ENCODE assay signal across 8 cellular contexts in the genomic region with DNA sequence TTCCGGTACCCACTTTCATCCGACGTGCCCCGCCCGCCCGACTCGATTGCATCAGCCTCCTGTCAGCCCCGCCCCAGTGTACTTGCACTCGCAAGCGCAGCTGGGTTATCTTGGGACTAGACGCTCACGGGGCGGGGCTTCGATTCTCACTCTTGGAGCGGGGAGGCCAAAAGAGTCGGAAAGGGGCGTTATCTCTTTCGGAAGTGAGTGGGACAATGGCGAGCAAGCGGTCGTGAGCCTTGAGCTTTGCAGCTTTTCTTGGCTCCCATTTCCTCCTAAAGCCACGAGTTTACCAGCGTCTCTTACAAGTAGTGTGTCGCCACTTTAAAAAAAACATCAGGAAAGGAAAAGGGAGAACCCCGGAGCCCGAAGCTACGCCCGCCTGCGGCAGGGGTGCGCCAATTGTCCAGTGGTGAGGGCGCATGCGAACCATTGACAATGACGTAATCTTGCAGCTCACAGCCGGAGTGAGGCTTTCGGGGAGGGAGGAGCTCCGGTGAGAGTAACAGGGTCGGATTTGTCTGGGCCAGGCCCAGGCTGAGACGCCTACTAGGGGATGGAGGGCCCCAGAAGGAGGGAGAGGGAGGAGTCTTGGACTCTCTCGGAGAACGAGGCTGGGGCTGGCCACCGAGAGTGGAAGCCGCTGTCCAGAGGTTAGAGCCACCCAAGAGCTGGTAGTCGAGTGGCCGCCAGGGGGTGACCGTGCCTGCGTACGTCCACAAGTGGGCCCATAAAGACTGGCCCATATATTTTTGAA.
DNase-seq lines count a peak whose midpoint lies in the region; ATAC-seq and TF ChIP-seq lines count a peak whose summit lies in the region.

No MANE protein-coding gene starts in this region.

- peak overlapping the region; percentile 97 for H3K27ac ChIP-seq in AG04450 (ENCODE audit: low read depth, low read length)
- H3K27ac ChIP-seq in VCaP = peak overlapping the region; percentile 87
- peak overlapping the region; percentile 92 for H3K27ac ChIP-seq in mammary epithelial cell (ENCODE audit: insufficient read depth, low read depth, low read length)
- H3K27ac ChIP-seq in iPS-20b (ENCODE audit: low read length) = peak overlapping the region; percentile 66
- H3K27ac ChIP-seq in skeletal muscle tissue (ENCODE audit: low read depth, low read length) = peak overlapping the region; percentile 91

- in situ Hi-C loops in mammary epithelial cell (cut with MboI; ENCODE audit: low sequenced_read_pairs in 2 of 2) = no loop called here

- intact Hi-C loops in mammary epithelial cell (cut with micrococcal nuclease) = loop anchor here (1.0 to 5.0 kb wide), 4 partner anchors 148 to 597 kb away; a partner anchor contains a TSS

- peak; percentile 94 for ATAC-seq in GM18907 (IDR thresholded peaks at IDR 0.05; ENCODE audit: unreplicated experiment)
- peak; percentile 92 for ATAC-seq in HG03139 (IDR thresholded peaks at IDR 0.05; ENCODE audit: unreplicated experiment)

- H3K4me3 ChIP-seq in AG04450 (ENCODE audit: low read depth, low read length) (peak overlapping the region; percentile 67), mammary epithelial cell (replicated peaks in 1 of 3; ENCODE audit: insufficient read depth in 1 of 3, low read depth in 2 of 3, low read length in 3 of 3) (peak overlapping the region; percentile 45 to 61 (median 51)), iPS-20b (ENCODE audit: low read length) (peak overlapping the region; percentile 76), skeletal muscle tissue (ENCODE audit: low read length in 3 of 3) (peak overlapping the region; percentile 47 to 74 (median 67))

- WGBS in mammary epithelial cell (ENCODE audit: low coverage, missing lambda C conversion rate) = 43% methylated on average over 25 of the region's 47 CpGs

- H3K36me3 ChIP-seq in mammary epithelial cell (ENCODE audit: insufficient read depth, low read length) = no peaks in the 10 kb centered on the region
- H3K36me3 ChIP-seq in iPS-20b (ENCODE audit: insufficient read depth, low read depth, low read length) = no peaks in the 10 kb centered on the region
- H3K36me3 ChIP-seq in skeletal muscle tissue (ENCODE audit: control insufficient read depth in 3 of 3, insufficient read depth in 3 of 3, low read length in 3 of 3) = no peaks in the 10 kb centered on the region

- H2AFZ ChIP-seq in mammary epithelial cell (ENCODE audit: low read depth, low read length) = peak overlapping the region; percentile 80

- TF ChIP-seq CTCF in AG04450 (IDR thresholded peaks at IDR 0.05; ENCODE audit: low read depth, low read length) (peak; percentile 58), VCaP (conservative IDR thresholded peaks at IDR 0.05) (peak; percentile 76), mammary epithelial cell (conservative IDR thresholded peaks at IDR 0.05 in 1 of 2, IDR thresholded peaks at IDR 0.05 in 1 of 2; ENCODE audit: extremely low read depth in 1 of 2, insufficient read depth in 1 of 2, low read depth in 1 of 2, low read length in 2 of 2) (peak; percentile 50 to 66)

- H3K27me3 ChIP-seq in AG04450 (ENCODE audit: control insufficient read depth, insufficient read depth, low read length) = no peaks in the 10 kb centered on the region
- no peaks in the 10 kb centered on the region for H3K27me3 ChIP-seq in mammary epithelial cell (ENCODE audit: insufficient read depth, low read length)
- no peaks in the 10 kb centered on the region for H3K27me3 ChIP-seq in iPS-20b (ENCODE audit: insufficient read depth, low read length)
- no peaks in the 10 kb centered on the region for H3K27me3 ChIP-seq in skeletal muscle tissue (ENCODE audit: control insufficient read depth in 3 of 3, insufficient read depth in 3 of 3, low read length in 3 of 3)

- H3K79me2 ChIP-seq in mammary epithelial cell (ENCODE audit: insufficient read depth, low read length) = no peaks in the 10 kb centered on the region

- CTCF ChIA-PET in AG04450 (lab: Charles Lee) (interaction anchor here (0.6 to 1.8 kb wide), 6 partner anchors 9 to 368 kb away, joined by 3 to 7 read pairs (median 4); a partner anchor contains a TSS), mammary epithelial cell (lab: Charles Lee; ENCODE audit: low non-redundant PET) (interaction anchor here (0.5 to 0.6 kb wide), 2 partner anchors 9 to 15 kb away, joined by 3 to 4 read pairs; no protein-coding TSS in a partner anchor)

- H4K20me1 ChIP-seq in mammary epithelial cell (ENCODE audit: insufficient read depth, low read length) = no peaks in the 10 kb centered on the region

- peak overlapping the region; percentile 54 for H3K4me2 ChIP-seq in mammary epithelial cell (ENCODE audit: insufficient read depth, low read depth, low read length)

- POLR2A ChIA-PET in AG04450 (lab: Yijun Ruan, JAX) = interaction anchor here (0.5 to 1.6 kb wide), 10 partner anchors 110 to 595 kb away, joined by 3 to 10 read pairs (median 4); a partner anchor contains a TSS

- H3K4me1 ChIP-seq in mammary epithelial cell (ENCODE audit: insufficient read depth, low read length) (no peaks in the 10 kb centered on the region), iPS-20b (ENCODE audit: insufficient read depth, low read length) (peaks cover 11% of the 10 kb centered on the region; the same call in 1 of the 2 replicates), skeletal muscle tissue (ENCODE audit: control insufficient read depth in 3 of 3, insufficient read depth in 3 of 3, low read length in 3 of 3) (peaks cover 6 to 13% (median 12%) of the 10 kb centered on the region in 3 donors)

- dilution Hi-C loops in mammary epithelial cell (cut with HindIII; ENCODE audit: low sequenced_read_pairs) = loop anchor here (5.0 kb wide), 1 partner anchor 83 kb away; no protein-coding TSS in a partner anchor

- no peaks in the 10 kb centered on the region for H3K9me3 ChIP-seq in AG04450 (ENCODE audit: control insufficient read depth, insufficient read depth, low read length)
- no peaks in the 10 kb centered on the region for H3K9me3 ChIP-seq in mammary epithelial cell (replicated peaks; ENCODE audit: insufficient read depth, low read length)
- H3K9me3 ChIP-seq in iPS-20b (ENCODE audit: insufficient read depth, low read depth, low read length) = no peaks in the 10 kb centered on the region
- H3K9me3 ChIP-seq in skeletal muscle tissue (ENCODE audit: control insufficient read depth in 3 of 3, low read length in 3 of 3) = no peaks in the 10 kb centered on the region

- H3K9ac ChIP-seq in mammary epithelial cell (ENCODE audit: insufficient read depth, low read length) = peak overlapping the region; percentile 91
- peak overlapping the region; percentile 93 for H3K9ac ChIP-seq in iPS-20b (ENCODE audit: low read depth, low read length)
- peak overlapping the region; percentile 64 to 83 (median 82) for H3K9ac ChIP-seq in skeletal muscle tissue (ENCODE audit: low read depth in 1 of 3, low read length in 3 of 3)

- BruUV-seq in mammary epithelial cell (replicated peaks; lab: Mats Ljungman, UMichigan) = no TSS peak

- peak; percentile 92 for DNase-seq in AG04450 (ENCODE audit: low read depth, low spot score)
- DNase-seq in NCI-H2196 (lab: John Stamatoyannopoulos, UW; ENCODE audit: unreplicated experiment) = peak; percentile 90
- peak; percentile 92 for DNase-seq in mammary epithelial cell

Comparison
In these comparisons a context has a peak if more than half of its experiments do, and no peak if none do; other contexts are left out.
1. Peak in every context shown above with its lines: DNase-seq, ATAC-seq, H3K4me3 ChIP-seq and H3K27ac ChIP-seq.